In genomic region chr13:84086098-84086846, GRCh38 we compare ENCODE assay signal across 8 cellular contexts.
DNase-seq lines count a peak whose midpoint lies in the region; ATAC-seq, FAIRE-seq and TF ChIP-seq lines count a peak whose summit lies in the region.
"Not testable (repeated sequence)": the region's sequence is repeated elsewhere in the genome, so short reads cannot be mapped to it uniquely, and the experiment has no call there.

No MANE protein-coding gene starts in this region.

- H3K27ac ChIP-seq in ACC112 (ENCODE audit: low read depth, low read length); foreskin keratinocyte; left lung: not testable (repeated sequence)

- CTCF ChIA-PET in HEK293T (lab: Yijun Ruan, JAX), result not testable (repeated sequence)

- H3K9me3 Mint-ChIP-seq in activated T-cell treated with anti-CD3 and anti-CD28 coated beads, Interleukin-2, amount 50 U/mL, for 4 hours, result not testable (repeated sequence)

- not testable (repeated sequence) for H3K4me1 Mint-ChIP-seq in activated T-cell treated with anti-CD3 and anti-CD28 coated beads, Interleukin-2, amount 50 U/mL, for 4 hours (ENCODE audit: low read depth)

- not testable (repeated sequence) for H3K4me1 ChIP-seq in ACC112 (ENCODE audit: control insufficient read depth, insufficient read depth, low read length, unreplicated experiment); foreskin keratinocyte; left lung

- POLR2A ChIA-PET in HEK293T (lab: Yijun Ruan, JAX), result not testable (repeated sequence)

- not testable (repeated sequence) for H3K27me3 Mint-ChIP-seq in activated T-cell treated with anti-CD3 and anti-CD28 coated beads, Interleukin-2, amount 50 U/mL, for 4 hours (ENCODE audit: low read depth)

- H3K36me3 Mint-ChIP-seq in activated T-cell treated with anti-CD3 and anti-CD28 coated beads, Interleukin-2, amount 50 U/mL, for 4 hours (ENCODE audit: insufficient read depth), result not testable (repeated sequence)

- not testable (repeated sequence) for TF ChIP-seq CTCF in bronchial epithelial cell (IDR thresholded peaks at IDR 0.05; ENCODE audit: insufficient read depth, low read length, severe bottlenecking); foreskin keratinocyte (conservative IDR thresholded peaks at IDR 0.05); left lung (IDR thresholded peaks at IDR 0.05)

- not testable (repeated sequence) for H3K4me3 Mint-ChIP-seq in activated T-cell treated with anti-CD3 and anti-CD28 coated beads, Interleukin-2, amount 50 U/mL, for 4 hours

- H3K36me3 ChIP-seq in ACC112 (ENCODE audit: insufficient read depth, low read length); bronchial epithelial cell (ENCODE audit: control insufficient read depth, insufficient read depth, low read length); left lung: not testable (repeated sequence)

- intact Hi-C loops in left lung (cut with DNase I), result not testable (repeated sequence)

- not testable (repeated sequence) for H3K27me3 ChIP-seq in ACC112 (ENCODE audit: insufficient read depth, low read length); bronchial epithelial cell (ENCODE audit: control insufficient read depth, insufficient read depth, low read length); foreskin keratinocyte; left lung

- ATAC-seq in activated T-cell treated with anti-CD3 and anti-CD28 coated beads, Interleukin-2, amount 50 U/mL, for 4 hours, result peak; percentile 38 to 40
- ATAC-seq in foreskin keratinocyte (peak; percentile 29), left lung (peak; percentile 21)

- not testable (repeated sequence) for H3K79me2 ChIP-seq in ACC112 (ENCODE audit: control insufficient read depth, insufficient read depth, low read length, unreplicated experiment)

- DNase-seq in HEK293T (ENCODE audit: extremely low spot score); activated T-cell treated with anti-CD3 and anti-CD28 coated beads, Interleukin-2, amount 50 U/mL, for 4 hours; bronchial epithelial cell (ENCODE audit: low read depth); foreskin keratinocyte: not testable (repeated sequence)
- DNase-seq in NCI-H1092 treated with DMSO at 0.1 percent for 48 hours (lab: John Stamatoyannopoulos, UW) (peak; percentile 38), left lung (peak in 1 of 2 donors; percentile 67)
- DNase-seq in stimulated activated CD4-positive, alpha-beta T cell treated with anti-CD3 and anti-CD28 coated beads, Interleukin-12 subunit alpha, Interleukin-12 subunit beta, amount 100 ng/mL, for 4 hours, result peak; percentile 0

- H3K4me3 ChIP-seq in ACC112 (ENCODE audit: low read depth, low read length) (peak overlapping the region; percentile 49; the same call in 1 of the 2 replicates), bronchial epithelial cell (ENCODE audit: low read depth, low read length) (peak overlapping the region; percentile 10)
- H3K4me3 ChIP-seq in left lung, result not testable (repeated sequence)

- not testable (repeated sequence) for FAIRE-seq in bronchial epithelial cell (lab: Jason Lieb, UNC)

- H3K9me3 ChIP-seq in left lung, result peaks cover 0 to 14% of the 10 kb centered on the region in 2 donors

- not testable (repeated sequence) for H2AFZ ChIP-seq in ACC112 (ENCODE audit: low read length, unreplicated experiment)

TF ChIP-seq in HEK293T, 16 proteins besides CTCF, POLR2A, EP300 and RAD21:
- 0 out of 2 replicates have a peak, but pooled peaks have one; percentile 5 for TF ChIP-seq ARNT (IDR thresholded peaks at IDR 0.05)
